ENCODE assay signal across 13 cellular contexts in genomic region chr15:66644815-66645345, GRCh38. TPM values are rescaled to one million over a fixed set of nuclear protein-coding genes. Genes with fewer than 3 reads are reported as not detected.
DNase-seq lines count a peak whose midpoint lies in the region; ATAC-seq and TF ChIP-seq lines count a peak whose summit lies in the region.
"Had no signal": no experiment of that assay in that cellular context is flagged by ENCODE, and none has a peak within 500 bp of the region (broad histone marks: within the 10 kb centered on the region; RNA-seq: fewer than 3 reads in every experiment).

No MANE protein-coding gene starts in this region.

- H3K36me3 Mint-ChIP-seq in stimulated activated effector memory CD8-positive, alpha-beta T cell treated with anti-CD3 and anti-CD28 coated beads, Interleukin-12 subunit alpha, Interleukin-12 subunit beta, amount 100 ng/mL, for 72 hours = no peaks in the 10 kb centered on the region
- H3K36me3 Mint-ChIP-seq: natural killer cell had no signal

- no peaks in the 10 kb centered on the region for H3K36me3 ChIP-seq in adipocyte (ENCODE audit: control insufficient read depth, insufficient read depth, low read length, severe bottlenecking)
- no peaks in the 10 kb centered on the region for H3K36me3 ChIP-seq in osteoblast (ENCODE audit: insufficient read depth, low read length)

- H3K4me1 ChIP-seq in adipocyte (ENCODE audit: control insufficient read depth, insufficient read depth, low read length) (peaks cover 27% of the 10 kb centered on the region), right cardiac atrium (ENCODE audit: control insufficient read depth, insufficient read depth, low read length) (peaks cover 16% of the 10 kb centered on the region), osteoblast (ENCODE audit: insufficient read depth, low read length) (peaks cover 33% of the 10 kb centered on the region)

- H3K9ac ChIP-seq in adipocyte (ENCODE audit: low read length) = no peak overlapping the region

- no peaks in the 10 kb centered on the region for H3K4me1 Mint-ChIP-seq in stimulated activated effector memory CD8-positive, alpha-beta T cell treated with anti-CD3 and anti-CD28 coated beads, Interleukin-12 subunit alpha, Interleukin-12 subunit beta, amount 100 ng/mL, for 72 hours
- H3K4me1 Mint-ChIP-seq: natural killer cell had no signal

- no peaks in the 10 kb centered on the region for H4K20me1 ChIP-seq in osteoblast (ENCODE audit: insufficient read depth, low read length)

- peak overlapping the region; percentile 89 for H2AFZ ChIP-seq in osteoblast (ENCODE audit: low read length)

- 36% methylated on average over 8 of the region's 8 CpGs for WGBS in right cardiac atrium

- H3K4me3 ChIP-seq in adipocyte (ENCODE audit: low read length) (no peak overlapping the region), right cardiac atrium (ENCODE audit: low read length) (no peak overlapping the region), osteoblast (ENCODE audit: insufficient read depth, low read length) (peak overlapping the region; percentile 36)
- H3K4me3 ChIP-seq: SK-N-MC had no signal

- in situ Hi-C loops in ACHN (cut with HindIII; ENCODE audit: low pct_ligation_motif_present, low pct_unique_long_range_greater_than_20kb, low sequenced_read_pairs) = no loop called here

- TF ChIP-seq CTCF in osteoblast (IDR thresholded peaks at IDR 0.05; ENCODE audit: extremely low read depth, low read depth, low read length) = no peak

- ATAC-seq in right cardiac atrium (peak in 1 of 2 donors; percentile 34), GM19351 (IDR thresholded peaks at IDR 0.05; ENCODE audit: unreplicated experiment) (no peak)
- ATAC-seq in stimulated activated effector memory CD8-positive, alpha-beta T cell treated with anti-CD3 and anti-CD28 coated beads, Interleukin-12 subunit alpha, Interleukin-12 subunit beta, amount 100 ng/mL, for 72 hours = no peak
- ATAC-seq: natural killer cell had no signal

- peak; percentile 71 for DNase-seq in EL
- DNase-seq in adipocyte (ENCODE audit: low read depth) = peak; percentile 37
- DNase-seq in right cardiac atrium = no peak
- DNase-seq in osteoblast (ENCODE audit: insufficient read length, low spot score, missing footprints) = peak; percentile 93
- DNase-seq in stimulated activated effector memory CD8-positive, alpha-beta T cell treated with anti-CD3 and anti-CD28 coated beads, Interleukin-12 subunit alpha, Interleukin-12 subunit beta, amount 100 ng/mL, for 72 hours (ENCODE audit: low spot score in 2 of 2) = no peak
- no peak for DNase-seq in ACHN
- no peak for DNase-seq in glomerular visceral epithelial cell (ENCODE audit: extremely low spot score)
- DNase-seq: AML-193, anterior cingulate cortex, DMS79, natural killer cell had no signal

- H3K27me3 ChIP-seq in adipocyte (replicated peaks; ENCODE audit: control insufficient read depth, insufficient read depth, low read length) = no peaks in the 10 kb centered on the region
- no peaks in the 10 kb centered on the region for H3K27me3 ChIP-seq in right cardiac atrium (ENCODE audit: control insufficient read depth, insufficient read depth)
- no peaks in the 10 kb centered on the region for H3K27me3 ChIP-seq in osteoblast (ENCODE audit: insufficient read depth, low read length)

- H3K9me3 ChIP-seq in adipocyte (ENCODE audit: control insufficient read depth, low read length) (no peaks in the 10 kb centered on the region), right cardiac atrium (ENCODE audit: control insufficient read depth, low read length) (no peaks in the 10 kb centered on the region), osteoblast (ENCODE audit: low read depth, low read length) (no peaks in the 10 kb centered on the region)

- H3K27ac Mint-ChIP-seq in stimulated activated effector memory CD8-positive, alpha-beta T cell treated with anti-CD3 and anti-CD28 coated beads, Interleukin-12 subunit alpha, Interleukin-12 subunit beta, amount 100 ng/mL, for 72 hours = no peak overlapping the region
- H3K27ac Mint-ChIP-seq: natural killer cell had no signal

- H3K4me3 Mint-ChIP-seq in stimulated activated effector memory CD8-positive, alpha-beta T cell treated with anti-CD3 and anti-CD28 coated beads, Interleukin-12 subunit alpha, Interleukin-12 subunit beta, amount 100 ng/mL, for 72 hours = no peak overlapping the region
- H3K4me3 Mint-ChIP-seq: natural killer cell had no signal

- intact Hi-C loops in right cardiac atrium (cut with DNase I) = no loop called here

- H3K9me3 Mint-ChIP-seq in stimulated activated effector memory CD8-positive, alpha-beta T cell treated with anti-CD3 and anti-CD28 coated beads, Interleukin-12 subunit alpha, Interleukin-12 subunit beta, amount 100 ng/mL, for 72 hours = no peaks in the 10 kb centered on the region
- H3K9me3 Mint-ChIP-seq: natural killer cell had no signal

- peak overlapping the region; percentile 93 for H3K27ac ChIP-seq in right cardiac atrium (ENCODE audit: low read length)
- H3K27ac ChIP-seq in osteoblast (ENCODE audit: low read depth, low read length) = peak overlapping the region; percentile 90
- H3K27ac ChIP-seq: SK-N-MC had no signal

- H3K4me2 ChIP-seq in osteoblast (ENCODE audit: insufficient read depth, low read length) = peak overlapping the region; percentile 62

- H3K79me2 ChIP-seq in osteoblast (ENCODE audit: insufficient read depth, low read length) = no peaks in the 10 kb centered on the region

RNA-seq across cellular contexts. Expression of gene SMAD6, which starts 57.2 kb away (rescaled TPM):
- total RNA-seq in right cardiac atrium (10 to 100 TPM; 54.5 to 68.8 (median 63.2) TPM), osteoblast (28.9 and 31.8 TPM in 2 replicates)
- 31.6 TPM for polyA plus RNA-seq in right cardiac atrium

Comparison
In these comparisons a context has a peak if more than half of its experiments do, and no peak if none do; other contexts are left out.
1. DNase-seq: peak in EL (single experiment), adipocyte (single experiment) and osteoblast (single experiment); none in right cardiac atrium (0 of 3), stimulated activated effector memory CD8-positive, alpha-beta T cell treated with anti-CD3 and anti-CD28 coated beads, Interleukin-12 subunit alpha, Interleukin-12 subunit beta, amount 100 ng/mL, for 72 hours (0 of 2), ACHN (single experiment) and glomerular visceral epithelial cell (single experiment).